18 cellular contexts compared by ENCODE assay signal in genomic region chr18:27198036-27198435, GRCh38. TPM values are rescaled to one million over a fixed set of nuclear protein-coding genes. Genes with fewer than 3 reads are reported as not detected.
DNase-seq lines count a peak whose midpoint lies in the region; ATAC-seq, FAIRE-seq and TF ChIP-seq lines count a peak whose summit lies in the region.
"Had no signal": no experiment of that assay in that cellular context is flagged by ENCODE, and none has a peak within 500 bp of the region (broad histone marks: within the 10 kb centered on the region; RNA-seq: fewer than 3 reads in every experiment).

No MANE protein-coding gene starts in this region.

- no peak overlapping the region for H3K4me3 ChIP-seq in hepatocyte
- H3K4me3 ChIP-seq in pancreas, result no peak overlapping the region
- H3K4me3 ChIP-seq in ovary, result no peak overlapping the region
- H3K4me3 ChIP-seq: A549 had no signal

- H3K27ac ChIP-seq in hepatocyte, result no peak overlapping the region
- no peak overlapping the region for H3K27ac ChIP-seq in pancreas
- H3K27ac ChIP-seq in ovary, result no peak overlapping the region
- H3K27ac ChIP-seq: A549, C4-2B, HL-60 had no signal

- H3K4me1 ChIP-seq in hepatocyte (ENCODE audit: insufficient read depth) (peaks cover 5% of the 10 kb centered on the region), pancreas (peaks cover 3 to 13% (median 13%) of the 10 kb centered on the region in 3 donors), ovary (ENCODE audit: insufficient read depth) (no peaks in the 10 kb centered on the region)
- H3K4me1 ChIP-seq: A549, BE2C had no signal

- H3K9me3 ChIP-seq in hepatocyte (ENCODE audit: low read depth) (no peaks in the 10 kb centered on the region), pancreas (no peaks in the 10 kb centered on the region), ovary (no peaks in the 10 kb centered on the region)
- H3K9me3 ChIP-seq: A549, BE2C had no signal

- intact Hi-C loops in pancreas (cut with DNase I), result no loop called here
- intact Hi-C loops in ovary (cut with DNase I), result no loop called here

- no peak for FAIRE-seq in pancreas (lab: Jason Lieb, UNC)
- FAIRE-seq: A549, GM19239, H54 had no signal

- no peaks in the 10 kb centered on the region for H3K9me2 ChIP-seq in hepatocyte (replicated peaks; ENCODE audit: insufficient read depth)

- ATAC-seq in pancreas, result peak; percentile 35 to 79 (median 71)
- no peak for ATAC-seq in HG03025 (IDR thresholded peaks at IDR 0.05; ENCODE audit: low FRiP score, unreplicated experiment)
- ATAC-seq: A549, HCT116 had no signal

- H4K20me1 ChIP-seq in hepatocyte (ENCODE audit: insufficient read depth, poor library complexity, severe bottlenecking), result no peaks in the 10 kb centered on the region

- DNase-seq in NCI-H146 (lab: John Stamatoyannopoulos, UW), result peak; percentile 7
- DNase-seq in hepatocyte (ENCODE audit: low spot score), result peak; percentile 17
- DNase-seq in pancreas, result no peak
- no peak for DNase-seq in GF-D8 (lab: John Stamatoyannopoulos, UW)
- no peak for DNase-seq in ovary
- DNase-seq: BE2C; CD4-positive, alpha-beta memory T cell; DND-41; GDM1; IMR-90 had no signal

- no peaks in the 10 kb centered on the region for H3K79me2 ChIP-seq in hepatocyte

- TF ChIP-seq CTCF in hepatocyte (IDR thresholded peaks at IDR 0.05; ENCODE audit: poor library complexity) (no peak), pancreas (IDR thresholded peaks at IDR 0.05) (no peak), ovary (IDR thresholded peaks at IDR 0.05) (no peak)

- 48% methylated on average over 3 of the region's 3 CpGs for WGBS in hepatocyte (ENCODE audit: low lambda C conversion rate, missing lambda C conversion rate)
- WGBS in pancreas, 2 donors, result 10 to 14% methylated on average over 3 of the region's 3 CpGs
- WGBS in ovary, 3 donors, result 28 to 63% (median 46%) methylated on average over 3 of the region's 3 CpGs

- no peaks in the 10 kb centered on the region for H3K36me3 ChIP-seq in hepatocyte (replicated peaks; ENCODE audit: insufficient read depth, low read depth)
- no peaks in the 10 kb centered on the region for H3K36me3 ChIP-seq in pancreas
- no peaks in the 10 kb centered on the region for H3K36me3 ChIP-seq in ovary
- H3K36me3 ChIP-seq: BE2C had no signal

- no peak for TF ChIP-seq EP300 in ovary (IDR thresholded peaks at IDR 0.05)

- H3K27me3 ChIP-seq in hepatocyte (no peaks in the 10 kb centered on the region), pancreas (no peaks in the 10 kb centered on the region), ovary (no peaks in the 10 kb centered on the region)
- H3K27me3 ChIP-seq: BE2C had no signal

- peak overlapping the region; percentile 6 for H3K4me2 ChIP-seq in hepatocyte
- H3K4me2 ChIP-seq: A549 had no signal

- no peak for TF ChIP-seq POLR2A in ovary (IDR thresholded peaks at IDR 0.05)

- no peak overlapping the region for H2AFZ ChIP-seq in hepatocyte

RNA-seq across cellular contexts. Expression of gene CHST9, which starts 12.9 kb away (rescaled TPM):
- total RNA-seq in hepatocyte (30.6 and 32.7 TPM in 2 replicates), pancreas (10 to 100 TPM in 2 of 6 donors, 1 to 10 TPM in 4; 5.4 to 13.4 (median 7.8) TPM), ovary (1 to 10 TPM in 1 of 7 donors, under 1 TPM in 5, not detected in 1; 0.02 to 3.6 (median 0.12) TPM)
- polyA plus RNA-seq in hepatocyte (9.8 and 11.0 TPM in 2 replicates), pancreas (10 to 100 TPM in 1 of 2 donors, 1 to 10 TPM in 1; 3.9 to 17.2 TPM), ovary (under 1 TPM; 0.05 to 0.27 TPM)
- total RNA-seq: CD4-positive, alpha-beta memory T cell; IMR-90 had no signal
- polyA plus RNA-seq: AG04450; CD4-positive, alpha-beta memory T cell; IMR-90 had no signal

Comparison
In these comparisons a context has a peak if more than half of its experiments do, and no peak if none do; other contexts are left out.
1. DNase-seq: peak in NCI-H146 (single experiment) and hepatocyte (single experiment); none in pancreas (0 of 6), GF-D8 (single experiment) and ovary (0 of 5).